17 cellular contexts compared by ENCODE assay signal in genomic region chr21:38377165-38378093, GRCh38.
A peak's percentile ranks its signal among the peaks of the same experiment; 100 is the strongest.
DNase-seq lines count a peak whose midpoint lies in the region; ATAC-seq and TF ChIP-seq lines count a peak whose summit lies in the region.
"Had no signal": no experiment of that assay in that cellular context is flagged by ENCODE, and none has a peak within 500 bp of the region (broad histone marks: within the 10 kb centered on the region; RNA-seq: fewer than 3 reads in every experiment).

No MANE protein-coding gene starts in this region.

- intact Hi-C loops in left cardiac atrium (cut with DNase I) = no loop called here

- no peaks in the 10 kb centered on the region for H3K9me3 ChIP-seq in right atrium auricular region
- H3K9me3 ChIP-seq: ovary, transverse colon had no signal

- H3K27me3 ChIP-seq in right atrium auricular region = no peaks in the 10 kb centered on the region
- H3K27me3 ChIP-seq: ovary, transverse colon had no signal

- no peak overlapping the region for H3K27ac ChIP-seq in right atrium auricular region
- H3K27ac ChIP-seq: ovary, RWPE1, transverse colon had no signal

- H3K4me3 ChIP-seq in right atrium auricular region = no peak overlapping the region
- H3K4me3 ChIP-seq: ovary, transverse colon had no signal

- ATAC-seq in left cardiac atrium (no peak), GM18868 (IDR thresholded peaks at IDR 0.05; ENCODE audit: unreplicated experiment) (no peak), HG03565 (IDR thresholded peaks at IDR 0.05; ENCODE audit: unreplicated experiment) (no peak), esophagus mucosa (no peak)

- DNase-seq in right atrium auricular region (ENCODE audit: low spot score) = peak; percentile 38
- DNase-seq in left cardiac atrium = no peak
- peak; percentile 27 for DNase-seq in UCSD-AML1 (lab: John Stamatoyannopoulos, UW; ENCODE audit: unreplicated experiment)
- peak; percentile 21 for DNase-seq in iPS-NIHi11 (ENCODE audit: low spot score)
- no peak for DNase-seq in effector CD8-positive, alpha-beta T cell (lab: John Stamatoyannopoulos, UW)
- DNase-seq: 8988T; activated effector memory CD4-positive, alpha-beta T cell treated with anti-CD3 and anti-CD28 coated beads, Interleukin-2, amount 50 U/mL, for 16 hours; DMS53; midbrain; NCI-H1436; ovary; T-helper 1 cell; transverse colon had no signal

- peaks cover 0 to 9% of the 10 kb centered on the region in 2 donors for H3K4me1 ChIP-seq in right atrium auricular region
- H3K4me1 ChIP-seq: transverse colon had no signal

- TF ChIP-seq CTCF in right atrium auricular region (IDR thresholded peaks at IDR 0.05) = no peak

- H3K36me3 ChIP-seq in right atrium auricular region = no peaks in the 10 kb centered on the region
- H3K36me3 ChIP-seq: ovary, transverse colon had no signal

Comparison
In these comparisons a context has a peak if more than half of its experiments do, and no peak if none do; other contexts are left out.
1. DNase-seq: peak in right atrium auricular region (single experiment), UCSD-AML1 (single experiment) and iPS-NIHi11 (single experiment); none in left cardiac atrium (single experiment) and effector CD8-positive, alpha-beta T cell (single experiment).